ENCODE assay signal across 26 cellular contexts in the genomic region with DNA sequence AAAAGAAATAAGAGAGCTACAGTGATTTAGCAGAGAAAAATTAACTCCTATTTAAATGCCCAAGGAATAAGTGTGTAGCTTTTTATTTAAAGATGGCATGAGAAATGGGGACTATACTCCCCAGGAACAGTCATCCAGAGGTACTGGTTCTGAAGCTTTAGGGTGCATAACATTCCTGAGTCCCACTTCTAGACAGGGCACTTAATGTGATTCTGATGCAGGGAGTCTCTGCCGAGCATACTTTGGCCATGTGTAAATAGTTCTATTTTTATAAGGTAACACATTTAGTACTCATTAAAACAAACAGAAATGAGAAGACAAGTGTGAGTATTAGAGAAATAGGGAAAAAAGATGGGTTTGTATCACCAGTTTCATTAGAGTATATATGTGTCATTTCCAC.
"Had no signal": no experiment of that assay in that cellular context is flagged by ENCODE, and none has a peak within 500 bp of the region (broad histone marks: within the 10 kb centered on the region; RNA-seq: fewer than 3 reads in every experiment).

No MANE protein-coding gene starts in this region.

- DNase-seq: dorsolateral prefrontal cortex; effector CD4-positive, alpha-beta T cell; gastrocnemius medialis; head of caudate nucleus; hippocampal formation; kidney glomerular epithelial cell; left colon; mammary epithelial cell; natural killer cell; occipital lobe; ovary; posterior cingulate gyrus; psoas muscle; right lobe of liver; stimulated activated CD4-positive, alpha-beta T cell treated with anti-CD3 and anti-CD28 coated beads, Interleukin-12 subunit alpha, Interleukin-12 subunit beta, amount 100 ng/mL, for 4 hours; stimulated activated CD4-positive, alpha-beta T cell treated with anti-CD3 and anti-CD28 coated beads, Interleukin-1b, Interleukin-23, amount 100 ng/mL, for 48 hours; stimulated activated CD4-positive, alpha-beta T cell treated with anti-CD3 and anti-CD28 coated beads, Interleukin-4, amount 100 ng/mL, for 1 hour; stimulated activated CD8-positive, alpha-beta memory T cell treated with anti-CD3 and anti-CD28 coated beads, Interleukin-4, amount 100 ng/mL, for 48 hours; stimulated activated naive CD4-positive, alpha-beta T cell; stimulated activated naive CD8-positive, alpha-beta T cell treated with anti-CD3 and anti-CD28 coated beads, Interleukin-15, amount 100 ng/mL, for 72 hours; transverse colon had no signal

- H3K27me3 ChIP-seq: dorsolateral prefrontal cortex, gastrocnemius medialis, ovary, right lobe of liver, suprapubic skin, transverse colon, vagina had no signal

- H3K36me3 ChIP-seq: ovary had no signal

- H3K9me3 ChIP-seq: gastrocnemius medialis, ovary, psoas muscle, right lobe of liver, suprapubic skin, transverse colon, vagina had no signal

- ATAC-seq: esophagus mucosa; gastrocnemius medialis; left colon; natural killer cell; right lobe of liver; stimulated activated naive CD8-positive, alpha-beta T cell treated with anti-CD3 and anti-CD28 coated beads, Interleukin-15, amount 100 ng/mL, for 72 hours had no signal

- H3K4me3 ChIP-seq: dorsolateral prefrontal cortex, gastrocnemius medialis, ovary, psoas muscle, right lobe of liver, smooth muscle cell, suprapubic skin, transverse colon, vagina had no signal

- H3K27ac ChIP-seq: dorsolateral prefrontal cortex, epithelial cell of prostate, gastrocnemius medialis, ovary, psoas muscle, right lobe of liver, suprapubic skin, transverse colon, vagina had no signal

- H3K4me1 ChIP-seq: gastrocnemius medialis, psoas muscle, right lobe of liver, suprapubic skin, transverse colon, vagina had no signal
